1 cellular context compared by ENCODE assay signal in the genomic region with DNA sequence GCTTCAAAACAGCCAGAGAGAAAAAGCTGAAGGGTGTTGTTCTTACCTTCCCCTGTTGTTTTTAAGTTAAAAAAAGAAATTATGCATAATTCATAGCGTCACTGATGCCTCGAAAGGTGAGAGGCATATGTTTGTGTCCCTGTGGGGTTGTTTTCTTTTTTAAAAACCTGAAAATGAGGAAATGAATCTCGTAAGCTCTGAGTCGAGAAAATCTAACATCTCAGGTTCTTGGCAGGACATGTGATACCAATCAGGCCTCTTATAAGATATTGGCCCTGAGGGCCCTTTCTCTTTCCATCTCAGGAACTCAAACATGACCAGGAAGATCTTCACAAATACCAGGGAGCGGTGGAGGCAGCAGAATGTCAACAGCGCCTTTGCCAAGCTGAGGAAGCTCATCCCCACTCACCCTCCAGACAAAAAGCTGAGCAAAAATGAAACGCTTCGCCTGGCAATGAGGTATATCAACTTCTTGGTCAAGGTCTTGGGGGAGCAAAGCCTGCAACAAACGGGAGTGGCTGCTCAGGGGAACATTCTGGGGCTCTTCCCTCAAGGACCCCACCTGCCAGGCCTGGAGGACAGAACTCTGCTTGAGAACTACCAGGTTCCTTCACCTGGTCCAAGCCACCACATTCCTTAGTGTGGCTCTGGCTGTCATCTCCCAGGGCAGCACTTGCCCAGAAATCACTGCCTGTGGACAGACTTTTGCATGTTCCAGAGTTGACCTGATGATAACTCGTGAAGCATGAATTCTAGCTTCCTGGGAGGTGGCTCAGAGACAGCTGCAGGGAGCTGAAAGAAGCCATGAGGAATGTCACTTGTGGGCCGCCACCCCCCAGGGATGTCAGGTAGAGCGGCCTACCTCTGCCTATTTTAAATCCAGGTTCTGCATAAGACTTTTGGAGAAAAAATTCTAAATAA.
TF ChIP-seq lines count a peak whose summit lies in the region.

Gene TAL2 (plus strand): TSS at position 274 of the 921 bp plus-strand sequence. CDS start 40 bp downstream, at position 314.

TF ChIP-seq in IMR-90, 13 proteins besides CTCF, POLR2A, EP300 and RAD21 (continued from another document):
- TF ChIP-seq MXI1 (IDR thresholded peaks at IDR 0.05; ENCODE audit: borderline replicate concordance, low read depth, low read length): no peak
